ENCODE assay signal across 8 cellular contexts in genomic region chr17:7573324-7574080, GRCh38. TPM values are rescaled to one million over a fixed set of nuclear protein-coding genes. Genes with fewer than 3 reads are reported as not detected.
DNase-seq lines count a peak whose midpoint lies in the region; ATAC-seq and TF ChIP-seq lines count a peak whose summit lies in the region.

No MANE protein-coding gene starts in this region.

- DNase-seq in DMS79 (lab: John Stamatoyannopoulos, UW) (peak; percentile 79), NT2/D1 (ENCODE audit: low read depth, low spot score) (no peak), endodermal cell (peak; percentile 95)
- DNase-seq in activated CD8-positive, alpha-beta memory T cell treated with anti-CD3 and anti-CD28 coated beads, Interleukin-2, amount 50 U/mL, for 1 hour (ENCODE audit: extremely low read depth), result peak; percentile 77
- DNase-seq in stimulated activated CD8-positive, alpha-beta memory T cell treated with anti-CD3 and anti-CD28 coated beads, Interleukin-12 subunit alpha, Interleukin-12 subunit beta, amount 100 ng/mL, for 4 hours (ENCODE audit: low read depth), result peak; percentile 84

- 0 to 1% methylated on average over 18 to 68 of the region's 71 CpGs for whole genome bisulfite sequencing in endodermal cell (ENCODE audit: insufficient coverage in 1 of 2, insufficient read length in 1 of 2), 2 experiments
- 0 to 1% methylated on average over 43 to 45 of the region's 71 CpGs for WGBS in mesodermal cell (ENCODE audit: insufficient coverage in 2 of 2), 2 experiments

- H3K9me3 ChIP-seq in NT2/D1 (ENCODE audit: insufficient read depth, low read length) (no peaks in the 10 kb centered on the region), endodermal cell (ENCODE audit: control insufficient read depth, low read length) (no peaks in the 10 kb centered on the region), mesodermal cell (ENCODE audit: control insufficient read depth, low read length) (no peaks in the 10 kb centered on the region)

- peaks cover 2% of the 10 kb centered on the region for H3K9me3 Mint-ChIP-seq in endodermal cell

- H3K27me3 ChIP-seq in NT2/D1 (ENCODE audit: insufficient read depth, insufficient read length) (no peaks in the 10 kb centered on the region), endodermal cell (ENCODE audit: control insufficient read depth, insufficient read depth, low read length, poor library complexity, severe bottlenecking) (no peaks in the 10 kb centered on the region)

- peak overlapping the region; percentile 97 for H3K4me3 Mint-ChIP-seq in endodermal cell

- H3K36me3 ChIP-seq in NT2/D1 (ENCODE audit: insufficient read depth, insufficient read length, low read length), result peaks cover 83% of the 10 kb centered on the region
- peaks cover 76% of the 10 kb centered on the region for H3K36me3 ChIP-seq in endodermal cell (ENCODE audit: control insufficient read depth, insufficient read depth, low read length)
- peaks cover 82% of the 10 kb centered on the region for H3K36me3 ChIP-seq in mesodermal cell (ENCODE audit: control insufficient read depth, insufficient read depth, low read length)

- ATAC-seq in HG03175 (IDR thresholded peaks at IDR 0.05; ENCODE audit: unreplicated experiment) (peak; percentile 24), HG02759 (IDR thresholded peaks at IDR 0.05; ENCODE audit: unreplicated experiment) (no peak)

- H3K27me3 Mint-ChIP-seq in endodermal cell (ENCODE audit: insufficient read depth), result no peaks in the 10 kb centered on the region

- H3K4me1 Mint-ChIP-seq in endodermal cell, result peaks cover 29% of the 10 kb centered on the region

- H3K9ac ChIP-seq in NT2/D1 (ENCODE audit: insufficient read length, low read depth) (peak overlapping the region; percentile 99), endodermal cell (ENCODE audit: extremely low read depth, low read length, poor library complexity, severe bottlenecking) (peak overlapping the region; percentile 100)

- peak overlapping the region; percentile 96 for H3K4me3 ChIP-seq in NT2/D1 (ENCODE audit: insufficient read length, low read depth)
- peak overlapping the region; percentile 99 for H3K4me3 ChIP-seq in endodermal cell (ENCODE audit: low read length)
- H3K4me3 ChIP-seq in mesodermal cell (ENCODE audit: extremely low read depth, insufficient read depth, low read length, poor library complexity, severe bottlenecking), result peak overlapping the region; percentile 99

- H3K4me1 ChIP-seq in NT2/D1 (ENCODE audit: insufficient read depth, insufficient read length) (peaks cover 5% of the 10 kb centered on the region), endodermal cell (ENCODE audit: control insufficient read depth, insufficient read depth, low read length) (peaks cover 4% of the 10 kb centered on the region), mesodermal cell (ENCODE audit: control insufficient read depth, insufficient read depth, low read length, poor library complexity, severe bottlenecking) (peaks cover 29% of the 10 kb centered on the region)

- peak overlapping the region; percentile 100 for H3K27ac Mint-ChIP-seq in endodermal cell

- TF ChIP-seq CTCF in endodermal cell (conservative IDR thresholded peaks at IDR 0.05), result no peak

- H3K27ac ChIP-seq in endodermal cell (ENCODE audit: low read depth, low read length) (peak overlapping the region; percentile 93), mesodermal cell (ENCODE audit: low read depth, low read length, severe bottlenecking) (peak overlapping the region; percentile 96)

- peaks cover 80% of the 10 kb centered on the region for H3K36me3 Mint-ChIP-seq in endodermal cell (ENCODE audit: low read depth)

RNA-seq across cellular contexts. Expression of gene CD68, which starts 5.9 kb away (rescaled TPM):
- under 1 TPM in 1 of 2 donors, not detected in 1; 0.44 TPM for total RNA-seq in endodermal cell
- not detected for polyA plus RNA-seq in endodermal cell (2013, experiment 1 of 2)
- polyA plus RNA-seq in endodermal cell (2013, experiment 2 of 2), result 0.25 TPM
- polyA plus RNA-seq in mesodermal cell (2013, experiment 1 of 2), result 5.8 TPM
- 4.1 TPM for polyA plus RNA-seq in mesodermal cell (2013, experiment 2 of 2)

RNA-seq across cellular contexts. Expression of gene MPDU1, which starts 10.2 kb away (rescaled TPM):
- 10 to 100 TPM; 47.4 to 56.6 TPM for total RNA-seq in endodermal cell
- 57.7 TPM for polyA plus RNA-seq in endodermal cell (2013, experiment 1 of 2)
- polyA plus RNA-seq in endodermal cell (2013, experiment 2 of 2), result 50.7 TPM
- 43.3 TPM for polyA plus RNA-seq in mesodermal cell (2013, experiment 1 of 2)
- 44.5 TPM for polyA plus RNA-seq in mesodermal cell (2013, experiment 2 of 2)

RNA-seq across cellular contexts. Expression of gene SENP3, which starts 11.8 kb away (rescaled TPM):
- 10 to 100 TPM; 71.5 to 82.3 TPM for total RNA-seq in endodermal cell
- 81.6 TPM for polyA plus RNA-seq in endodermal cell (2013, experiment 1 of 2)
- polyA plus RNA-seq in endodermal cell (2013, experiment 2 of 2), result 69.2 TPM
- polyA plus RNA-seq in mesodermal cell (2013, experiment 1 of 2), result 53.6 TPM
- 65.0 TPM for polyA plus RNA-seq in mesodermal cell (2013, experiment 2 of 2)

RNA-seq across cellular contexts. Expression of gene TNFSF13, which starts 15.0 kb away (rescaled TPM):
- total RNA-seq in endodermal cell, result 1 to 10 TPM; 1.7 to 3.0 TPM
- 0.46 TPM for polyA plus RNA-seq in endodermal cell (2013, experiment 1 of 2)
- polyA plus RNA-seq in endodermal cell (2013, experiment 2 of 2), result 1.4 TPM
- polyA plus RNA-seq in mesodermal cell (2013, experiment 1 of 2), result 1.5 TPM
- polyA plus RNA-seq in mesodermal cell (2013, experiment 2 of 2), result 0.91 TPM

RNA-seq across cellular contexts. Expression of gene SOX15, which starts 16.4 kb away (rescaled TPM):
- 1 to 10 TPM; 6.4 to 7.3 TPM for total RNA-seq in endodermal cell
- 1.1 TPM for polyA plus RNA-seq in endodermal cell (2013, experiment 1 of 2)
- polyA plus RNA-seq in endodermal cell (2013, experiment 2 of 2), result 1.0 TPM
- not detected for polyA plus RNA-seq in mesodermal cell (2013, experiment 1 of 2)
- polyA plus RNA-seq in mesodermal cell (2013, experiment 2 of 2), result 0.61 TPM
